Comparison of ENCODE assay signal across 1 cellular context in the genomic region with DNA sequence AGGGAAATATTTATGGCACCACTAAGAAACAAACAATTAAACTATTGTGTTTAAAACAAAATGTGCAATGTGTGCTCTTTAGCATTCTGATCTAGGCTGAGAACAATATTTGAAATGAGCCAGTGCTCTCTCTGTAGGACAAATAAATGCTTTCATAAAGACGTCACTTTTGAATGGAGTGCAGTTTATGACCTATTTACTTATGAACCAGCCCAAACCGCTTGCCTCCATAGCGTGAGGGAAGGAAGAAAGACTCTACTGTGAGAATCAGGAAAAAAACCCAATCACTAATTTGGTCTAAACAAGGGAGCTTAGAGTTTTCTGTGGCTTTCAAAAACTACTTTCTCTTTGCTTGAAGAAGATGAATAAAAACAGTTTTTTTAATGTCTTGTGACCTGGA.
A peak's percentile ranks its signal among the peaks of the same experiment; 100 is the strongest.
TF ChIP-seq lines count a peak whose summit lies in the region.

No MANE protein-coding gene starts in this region.

TF ChIP-seq in HepG2, 621 proteins besides CTCF, POLR2A, EP300 and RAD21:
- TF ChIP-seq SOX13 (IDR thresholded peaks at IDR 0.05) (no peak), SOX13 (CRISPR knock-in tag; conservative IDR thresholded peaks at IDR 0.05 in 1 of 2, IDR thresholded peaks at IDR 0.05 in 1 of 2) (peak in 1 of 2 experiments; percentile 30; a peak in 2 of 4 replicates), ZNF451 (CRISPR knock-in tag; IDR thresholded peaks at IDR 0.05) (no peak), ZNF629 (CRISPR knock-in tag; conservative IDR thresholded peaks at IDR 0.05) (no peak), GABPB1 (CRISPR knock-in tag; IDR thresholded peaks at IDR 0.05) (no peak), ZNF446 (CRISPR knock-in tag; IDR thresholded peaks at IDR 0.05) (no peak), ARNT2 (CRISPR knock-in tag; IDR thresholded peaks at IDR 0.05; ENCODE audit: low read depth) (no peak), NFE2 (CRISPR knock-in tag; IDR thresholded peaks at IDR 0.05) (no peak), ZKSCAN8 (CRISPR knock-in tag; IDR thresholded peaks at IDR 0.05; ENCODE audit: borderline replicate concordance) (no peak), RCOR2 (CRISPR knock-in tag; IDR thresholded peaks at IDR 0.05) (no peak), MZF1 (CRISPR knock-in tag; IDR thresholded peaks at IDR 0.05; ENCODE audit: borderline replicate concordance) (no peak), NKX3-1 (CRISPR knock-in tag; IDR thresholded peaks at IDR 0.05) (no peak), HMG20A (CRISPR knock-in tag; IDR thresholded peaks at IDR 0.05; ENCODE audit: borderline replicate concordance) (no peak), ELF3 (CRISPR knock-in tag; IDR thresholded peaks at IDR 0.05) (no peak), ZNF776 (CRISPR knock-in tag; IDR thresholded peaks at IDR 0.05) (no peak), AKAP8 (CRISPR knock-in tag; IDR thresholded peaks at IDR 0.05) (no peak), ZNF264 (CRISPR knock-in tag; IDR thresholded peaks at IDR 0.05) (0 out of 2 replicates have a peak, but pooled peaks have one; percentile 19), EEA1 (CRISPR knock-in tag; IDR thresholded peaks at IDR 0.05; ENCODE audit: borderline replicate concordance) (no peak), HNRNPH1 (optimal IDR thresholded peaks at IDR 0.05; ENCODE audit: low read depth, low read length) (no peak), RFX5 (IDR thresholded peaks at IDR 0.05; ENCODE audit: low read depth, low read length) (no peak), ZBTB21 (CRISPR knock-in tag; IDR thresholded peaks at IDR 0.05) (peak; percentile 59; the same call in 1 of the 2 replicates), ZNF460 (CRISPR knock-in tag; IDR thresholded peaks at IDR 0.05; ENCODE audit: borderline replicate concordance) (no peak), HNF4A (CRISPR knock-in tag; IDR thresholded peaks at IDR 0.05) (no peak), ZNF230 (CRISPR knock-in tag; IDR thresholded peaks at IDR 0.05) (no peak)
- TF ChIP-seq, protein P1, sequence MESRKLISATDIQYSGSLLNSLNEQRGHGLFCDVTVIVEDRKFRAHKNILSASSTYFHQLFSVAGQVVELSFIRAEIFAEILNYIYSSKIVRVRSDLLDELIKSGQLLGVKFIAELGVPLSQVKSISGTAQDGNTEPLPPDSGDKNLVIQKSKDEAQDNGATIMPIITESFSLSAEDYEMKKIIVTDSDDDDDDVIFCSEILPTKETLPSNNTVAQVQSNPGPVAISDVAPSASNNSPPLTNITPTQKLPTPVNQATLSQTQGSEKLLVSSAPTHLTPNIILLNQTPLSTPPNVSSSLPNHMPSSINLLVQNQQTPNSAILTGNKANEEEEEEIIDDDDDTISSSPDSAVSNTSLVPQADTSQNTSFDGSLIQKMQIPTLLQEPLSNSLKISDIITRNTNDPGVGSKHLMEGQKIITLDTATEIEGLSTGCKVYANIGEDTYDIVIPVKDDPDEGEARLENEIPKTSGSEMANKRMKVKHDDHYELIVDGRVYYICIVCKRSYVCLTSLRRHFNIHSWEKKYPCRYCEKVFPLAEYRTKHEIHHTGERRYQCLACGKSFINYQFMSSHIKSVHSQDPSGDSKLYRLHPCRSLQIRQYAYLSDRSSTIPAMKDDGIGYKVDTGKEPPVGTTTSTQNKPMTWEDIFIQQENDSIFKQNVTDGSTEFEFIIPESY (CRISPR knock-in tag; IDR thresholded peaks at IDR 0.05): 0 out of 2 replicates have a peak, but pooled peaks have one; percentile 38
- TF ChIP-seq, protein P2, sequence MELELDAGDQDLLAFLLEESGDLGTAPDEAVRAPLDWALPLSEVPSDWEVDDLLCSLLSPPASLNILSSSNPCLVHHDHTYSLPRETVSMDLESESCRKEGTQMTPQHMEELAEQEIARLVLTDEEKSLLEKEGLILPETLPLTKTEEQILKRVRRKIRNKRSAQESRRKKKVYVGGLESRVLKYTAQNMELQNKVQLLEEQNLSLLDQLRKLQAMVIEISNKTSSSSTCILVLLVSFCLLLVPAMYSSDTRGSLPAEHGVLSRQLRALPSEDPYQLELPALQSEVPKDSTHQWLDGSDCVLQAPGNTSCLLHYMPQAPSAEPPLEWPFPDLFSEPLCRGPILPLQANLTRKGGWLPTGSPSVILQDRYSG (CRISPR knock-in tag; IDR thresholded peaks at IDR 0.05): no peak
- TF ChIP-seq, protein P3, sequence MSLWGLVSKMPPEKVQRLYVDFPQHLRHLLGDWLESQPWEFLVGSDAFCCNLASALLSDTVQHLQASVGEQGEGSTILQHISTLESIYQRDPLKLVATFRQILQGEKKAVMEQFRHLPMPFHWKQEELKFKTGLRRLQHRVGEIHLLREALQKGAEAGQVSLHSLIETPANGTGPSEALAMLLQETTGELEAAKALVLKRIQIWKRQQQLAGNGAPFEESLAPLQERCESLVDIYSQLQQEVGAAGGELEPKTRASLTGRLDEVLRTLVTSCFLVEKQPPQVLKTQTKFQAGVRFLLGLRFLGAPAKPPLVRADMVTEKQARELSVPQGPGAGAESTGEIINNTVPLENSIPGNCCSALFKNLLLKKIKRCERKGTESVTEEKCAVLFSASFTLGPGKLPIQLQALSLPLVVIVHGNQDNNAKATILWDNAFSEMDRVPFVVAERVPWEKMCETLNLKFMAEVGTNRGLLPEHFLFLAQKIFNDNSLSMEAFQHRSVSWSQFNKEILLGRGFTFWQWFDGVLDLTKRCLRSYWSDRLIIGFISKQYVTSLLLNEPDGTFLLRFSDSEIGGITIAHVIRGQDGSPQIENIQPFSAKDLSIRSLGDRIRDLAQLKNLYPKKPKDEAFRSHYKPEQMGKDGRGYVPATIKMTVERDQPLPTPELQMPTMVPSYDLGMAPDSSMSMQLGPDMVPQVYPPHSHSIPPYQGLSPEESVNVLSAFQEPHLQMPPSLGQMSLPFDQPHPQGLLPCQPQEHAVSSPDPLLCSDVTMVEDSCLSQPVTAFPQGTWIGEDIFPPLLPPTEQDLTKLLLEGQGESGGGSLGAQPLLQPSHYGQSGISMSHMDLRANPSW (CRISPR knock-in tag; IDR thresholded peaks at IDR 0.05; ENCODE audit: borderline replicate concordance): no peak
- TF ChIP-seq, protein P4, sequence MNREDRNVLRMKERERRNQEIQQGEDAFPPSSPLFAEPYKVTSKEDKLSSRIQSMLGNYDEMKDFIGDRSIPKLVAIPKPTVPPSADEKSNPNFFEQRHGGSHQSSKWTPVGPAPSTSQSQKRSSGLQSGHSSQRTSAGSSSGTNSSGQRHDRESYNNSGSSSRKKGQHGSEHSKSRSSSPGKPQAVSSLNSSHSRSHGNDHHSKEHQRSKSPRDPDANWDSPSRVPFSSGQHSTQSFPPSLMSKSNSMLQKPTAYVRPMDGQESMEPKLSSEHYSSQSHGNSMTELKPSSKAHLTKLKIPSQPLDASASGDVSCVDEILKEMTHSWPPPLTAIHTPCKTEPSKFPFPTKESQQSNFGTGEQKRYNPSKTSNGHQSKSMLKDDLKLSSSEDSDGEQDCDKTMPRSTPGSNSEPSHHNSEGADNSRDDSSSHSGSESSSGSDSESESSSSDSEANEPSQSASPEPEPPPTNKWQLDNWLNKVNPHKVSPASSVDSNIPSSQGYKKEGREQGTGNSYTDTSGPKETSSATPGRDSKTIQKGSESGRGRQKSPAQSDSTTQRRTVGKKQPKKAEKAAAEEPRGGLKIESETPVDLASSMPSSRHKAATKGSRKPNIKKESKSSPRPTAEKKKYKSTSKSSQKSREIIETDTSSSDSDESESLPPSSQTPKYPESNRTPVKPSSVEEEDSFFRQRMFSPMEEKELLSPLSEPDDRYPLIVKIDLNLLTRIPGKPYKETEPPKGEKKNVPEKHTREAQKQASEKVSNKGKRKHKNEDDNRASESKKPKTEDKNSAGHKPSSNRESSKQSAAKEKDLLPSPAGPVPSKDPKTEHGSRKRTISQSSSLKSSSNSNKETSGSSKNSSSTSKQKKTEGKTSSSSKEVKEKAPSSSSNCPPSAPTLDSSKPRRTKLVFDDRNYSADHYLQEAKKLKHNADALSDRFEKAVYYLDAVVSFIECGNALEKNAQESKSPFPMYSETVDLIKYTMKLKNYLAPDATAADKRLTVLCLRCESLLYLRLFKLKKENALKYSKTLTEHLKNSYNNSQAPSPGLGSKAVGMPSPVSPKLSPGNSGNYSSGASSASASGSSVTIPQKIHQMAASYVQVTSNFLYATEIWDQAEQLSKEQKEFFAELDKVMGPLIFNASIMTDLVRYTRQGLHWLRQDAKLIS (CRISPR knock-in tag; IDR thresholded peaks at IDR 0.05): no peak
- TF ChIP-seq, protein P5, sequence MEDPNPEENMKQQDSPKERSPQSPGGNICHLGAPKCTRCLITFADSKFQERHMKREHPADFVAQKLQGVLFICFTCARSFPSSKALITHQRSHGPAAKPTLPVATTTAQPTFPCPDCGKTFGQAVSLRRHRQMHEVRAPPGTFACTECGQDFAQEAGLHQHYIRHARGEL (CRISPR knock-in tag; IDR thresholded peaks at IDR 0.05): no peak
- TF ChIP-seq, protein P6, sequence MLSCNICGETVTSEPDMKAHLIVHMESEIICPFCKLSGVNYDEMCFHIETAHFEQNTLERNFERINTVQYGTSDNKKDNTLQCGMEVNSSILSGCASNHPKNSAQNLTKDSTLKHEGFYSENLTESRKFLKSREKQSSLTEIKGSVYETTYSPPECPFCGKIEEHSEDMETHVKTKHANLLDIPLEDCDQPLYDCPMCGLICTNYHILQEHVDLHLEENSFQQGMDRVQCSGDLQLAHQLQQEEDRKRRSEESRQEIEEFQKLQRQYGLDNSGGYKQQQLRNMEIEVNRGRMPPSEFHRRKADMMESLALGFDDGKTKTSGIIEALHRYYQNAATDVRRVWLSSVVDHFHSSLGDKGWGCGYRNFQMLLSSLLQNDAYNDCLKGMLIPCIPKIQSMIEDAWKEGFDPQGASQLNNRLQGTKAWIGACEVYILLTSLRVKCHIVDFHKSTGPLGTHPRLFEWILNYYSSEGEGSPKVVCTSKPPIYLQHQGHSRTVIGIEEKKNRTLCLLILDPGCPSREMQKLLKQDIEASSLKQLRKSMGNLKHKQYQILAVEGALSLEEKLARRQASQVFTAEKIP (CRISPR knock-in tag; IDR thresholded peaks at IDR 0.05; ENCODE audit: borderline replicate concordance): no peak
